27 cellular contexts compared by ENCODE assay signal in genomic region chr6:119035459-119035858, GRCh38. TPM values are rescaled to one million over a fixed set of nuclear protein-coding genes. Genes with fewer than 3 reads are reported as not detected.
DNase-seq lines count a peak whose midpoint lies in the region; ATAC-seq, FAIRE-seq and TF ChIP-seq lines count a peak whose summit lies in the region.
"Had no signal": no experiment of that assay in that cellular context is flagged by ENCODE, and none has a peak within 500 bp of the region (broad histone marks: within the 10 kb centered on the region; RNA-seq: fewer than 3 reads in every experiment).

No MANE protein-coding gene starts in this region.

- BruUV-seq in HepG2 (replicated peaks; lab: Mats Ljungman, UMichigan), result no TSS peak

- H3K4me1 Mint-ChIP-seq in activated T-cell treated with anti-CD3 and anti-CD28 coated beads, Interleukin-2, amount 50 U/mL, for 24 hours (ENCODE audit: low read depth), result no peaks in the 10 kb centered on the region
- H3K4me1 Mint-ChIP-seq: activated B cell treated with CpG ODN at 0.5 μM for 24 hours; activated naive CD8-positive, alpha-beta T cell treated with anti-CD3 and anti-CD28 coated beads for 36 hours; central memory CD8-positive, alpha-beta T cell had no signal

- H3K27me3 ChIP-seq in HepG2 (ENCODE audit: control insufficient read depth in 1 of 2, insufficient read depth in 2 of 2, low read length in 2 of 2), result no peaks in the 10 kb centered on the region
- no peaks in the 10 kb centered on the region for H3K27me3 ChIP-seq in subcutaneous abdominal adipose tissue (ENCODE audit: control insufficient read depth in 5 of 5, insufficient read depth in 4 of 5, low read length in 5 of 5)
- H3K27me3 ChIP-seq: heart right ventricle, left lung, ovary, right atrium auricular region had no signal

- TF ChIP-seq EP300 in HepG2 (IDR thresholded peaks at IDR 0.05; ENCODE audit: low read depth in 2 of 2, low read length in 2 of 2), result no peak
- TF ChIP-seq EP300 in HepG2 (CRISPR knock-in tag; IDR thresholded peaks at IDR 0.05; ENCODE audit: borderline replicate concordance), result no peak

- no peak for TF ChIP-seq RAD21 in HepG2 (CRISPR knock-in tag; IDR thresholded peaks at IDR 0.05)

- FAIRE-seq in HepG2 (lab: Jason Lieb, UNC), result no peak

- no peaks in the 10 kb centered on the region for H3K27me3 Mint-ChIP-seq in activated T-cell treated with anti-CD3 and anti-CD28 coated beads, Interleukin-2, amount 50 U/mL, for 24 hours
- H3K27me3 Mint-ChIP-seq: activated naive CD8-positive, alpha-beta T cell treated with anti-CD3 and anti-CD28 coated beads for 36 hours; central memory CD8-positive, alpha-beta T cell; natural killer cell treated with Interleukin-12 subunit alpha and Interleukin-12 subunit beta and Interleukin-15 and Interleukin-18, amount 100 ng/mL, for 72 hours had no signal

- DNase-seq in NCI-H146 (lab: John Stamatoyannopoulos, UW) (peak; percentile 52), caudate nucleus (lab: John Stamatoyannopoulos, UW) (no peak), HepG2 (ENCODE audit: low spot score) (no peak), GM13976 (ENCODE audit: low spot score) (no peak), globus pallidus (ENCODE audit: low spot score) (no peak)
- no peak for DNase-seq in activated T-cell treated with anti-CD3 and anti-CD28 coated beads, Interleukin-2, amount 50 U/mL, for 24 hours
- DNase-seq: activated B cell treated with CpG ODN at 0.5 μM for 24 hours; activated CD4-positive, alpha-beta T cell treated with anti-CD3 and anti-CD28 coated beads, Interleukin-2, amount 50 U/mL, for 4 hours; activated CD8-positive, alpha-beta memory T cell treated with anti-CD3 and anti-CD28 coated beads, Interleukin-2, amount 50 U/mL, for 4 hours; activated naive CD8-positive, alpha-beta T cell treated with anti-CD3 and anti-CD28 coated beads for 36 hours; GOT3; heart right ventricle; left lung; NCI-H1048; NCI-H1930; NCI-H2227 treated with DMSO at 0.1 percent for 48 hours; OCI-M1; stimulated activated CD4-positive, alpha-beta T cell treated with anti-CD3 and anti-CD28 coated beads, Interleukin-12 subunit alpha, Interleukin-12 subunit beta, amount 100 ng/mL, for 4 hours; stimulated activated CD4-positive, alpha-beta T cell treated with anti-CD3 and anti-CD28 coated beads, Interleukin-4, amount 100 ng/mL, for 24 hours; stimulated activated naive CD4-positive, alpha-beta T cell; T-helper 9 cell had no signal

- no peaks in the 10 kb centered on the region for H3K36me3 Mint-ChIP-seq in activated T-cell treated with anti-CD3 and anti-CD28 coated beads, Interleukin-2, amount 50 U/mL, for 24 hours (ENCODE audit: low read depth)
- H3K36me3 Mint-ChIP-seq: activated naive CD8-positive, alpha-beta T cell treated with anti-CD3 and anti-CD28 coated beads for 36 hours; natural killer cell treated with Interleukin-12 subunit alpha and Interleukin-12 subunit beta and Interleukin-15 and Interleukin-18, amount 100 ng/mL, for 72 hours had no signal

- H3K9me3 Mint-ChIP-seq in activated T-cell treated with anti-CD3 and anti-CD28 coated beads, Interleukin-2, amount 50 U/mL, for 24 hours, result no peaks in the 10 kb centered on the region
- H3K9me3 Mint-ChIP-seq: activated B cell treated with CpG ODN at 0.5 μM for 24 hours; activated naive CD8-positive, alpha-beta T cell treated with anti-CD3 and anti-CD28 coated beads for 36 hours; activated T-helper 2 cell treated with anti-CD3 and anti-CD28 coated beads, Interferon-gamma antibody, Interleukin-2, Interleukin-4, amounts not matched to agents 10 μg/mL and 5 μg/mL and 100 μg/mL, durations not matched to agents 14 hours and 24 hours and 36 hours; central memory CD8-positive, alpha-beta T cell; natural killer cell treated with Interleukin-12 subunit alpha and Interleukin-12 subunit beta and Interleukin-15 and Interleukin-18, amount 100 ng/mL, for 72 hours had no signal

- WGBS in HepG2 (ENCODE audit: low lambda C conversion rate), result 81% methylated on average over 6 of the region's 6 CpGs

- intact Hi-C loops in HepG2 (cut with micrococcal nuclease; ENCODE audit: unreplicated experiment), result no loop called here

- H2AFZ ChIP-seq in HepG2 (ENCODE audit: low read length), result no peak overlapping the region

- H3K9ac ChIP-seq in HepG2 (ENCODE audit: insufficient read depth, low read depth, low read length) (no peak overlapping the region), subcutaneous abdominal adipose tissue (ENCODE audit: low read length in 5 of 5) (peak overlapping the region in 2 of 5 donors; percentile 6 to 15)

- peaks cover 12% of the 10 kb centered on the region for H3K4me1 ChIP-seq in HepG2 (ENCODE audit: insufficient read depth, low read length)
- peaks cover 3 to 23% (median 20%) of the 10 kb centered on the region in 5 donors for H3K4me1 ChIP-seq in subcutaneous abdominal adipose tissue (ENCODE audit: control insufficient read depth in 5 of 5, insufficient read depth in 5 of 5, low read length in 5 of 5)
- H3K4me1 ChIP-seq: left lung had no signal

- H3K9me3 ChIP-seq in HepG2 (ENCODE audit: low read length) (no peaks in the 10 kb centered on the region), subcutaneous abdominal adipose tissue (ENCODE audit: control insufficient read depth in 5 of 5, low read length in 5 of 5) (no peaks in the 10 kb centered on the region)
- H3K9me3 ChIP-seq: heart right ventricle, left lung, ovary, right atrium auricular region had no signal

- ATAC-seq in HepG2, result peak; percentile 60
- ATAC-seq: natural killer cell treated with Interleukin-12 subunit alpha and Interleukin-12 subunit beta and Interleukin-15 and Interleukin-18, amount 100 ng/mL, for 72 hours had no signal

- in situ Hi-C loops in HepG2 (cut with HindIII; ENCODE audit: extremely low pct_ligation_motif_present, low pct_unique_long_range_greater_than_20kb) (no loop called here), GM13976 (cut with MboI; ENCODE audit: low sequenced_read_pairs, unreplicated experiment) (no loop called here)

- H3K4me3 ChIP-seq in HepG2 (replicated peaks in 1 of 3; ENCODE audit: insufficient read depth in 1 of 3, low read depth in 2 of 3, low read length in 3 of 3) (no peak overlapping the region), subcutaneous abdominal adipose tissue (ENCODE audit: low read depth in 1 of 5, low read length in 5 of 5) (peak overlapping the region in 1 of 5 donors; percentile 42)
- H3K4me3 ChIP-seq: left lung, ovary, right atrium auricular region had no signal

- H3K27ac ChIP-seq in caudate nucleus (ENCODE audit: low read depth, low read length) (peak overlapping the region; percentile 37), HepG2 (ENCODE audit: extremely low read length, insufficient read depth, low read length) (no peak overlapping the region), subcutaneous abdominal adipose tissue (ENCODE audit: low read depth, low read length) (peak overlapping the region; percentile 80)
- H3K27ac ChIP-seq: left lung, ovary, right atrium auricular region had no signal

- no peak overlapping the region for H3K27ac Mint-ChIP-seq in activated T-cell treated with anti-CD3 and anti-CD28 coated beads, Interleukin-2, amount 50 U/mL, for 24 hours
- H3K27ac Mint-ChIP-seq: activated B cell treated with CpG ODN at 0.5 μM for 24 hours; activated naive CD8-positive, alpha-beta T cell treated with anti-CD3 and anti-CD28 coated beads for 36 hours; activated T-helper 2 cell treated with anti-CD3 and anti-CD28 coated beads, Interferon-gamma antibody, Interleukin-2, Interleukin-4, amounts not matched to agents 10 μg/mL and 5 μg/mL and 100 μg/mL, durations not matched to agents 14 hours and 24 hours and 36 hours; natural killer cell treated with Interleukin-12 subunit alpha and Interleukin-12 subunit beta and Interleukin-15 and Interleukin-18, amount 100 ng/mL, for 72 hours had no signal

- H3K4me2 ChIP-seq in HepG2 (ENCODE audit: low read depth, low read length), result peak overlapping the region; percentile 29; the same call in 1 of the 2 replicates

- 0 out of 2 replicates have a peak, but pooled peaks have one; percentile 19 for TF ChIP-seq CTCF in HepG2 (CRISPR knock-in tag; IDR thresholded peaks at IDR 0.05)
- TF ChIP-seq CTCF in GM13976 (IDR thresholded peaks at IDR 0.05; ENCODE audit: borderline replicate concordance, control extremely low read depth, extremely low read depth, insufficient read depth, missing control alignments), result no peak

- H4K20me1 ChIP-seq in HepG2 (ENCODE audit: insufficient read depth, low read length), result no peaks in the 10 kb centered on the region

- H3K4me3 Mint-ChIP-seq in activated T-cell treated with anti-CD3 and anti-CD28 coated beads, Interleukin-2, amount 50 U/mL, for 24 hours, result no peak overlapping the region
- H3K4me3 Mint-ChIP-seq: activated B cell treated with CpG ODN at 0.5 μM for 24 hours; activated naive CD8-positive, alpha-beta T cell treated with anti-CD3 and anti-CD28 coated beads for 36 hours; central memory CD8-positive, alpha-beta T cell; natural killer cell treated with Interleukin-12 subunit alpha and Interleukin-12 subunit beta and Interleukin-15 and Interleukin-18, amount 100 ng/mL, for 72 hours had no signal

- POLR2A ChIA-PET in HepG2 (lab: Yijun Ruan, JAX), result no interaction called here

- H3K36me3 ChIP-seq in HepG2 (replicated peaks in 1 of 2; ENCODE audit: control insufficient read depth in 1 of 2, insufficient read depth in 2 of 2, low read length in 2 of 2) (no peaks in the 10 kb centered on the region), subcutaneous abdominal adipose tissue (ENCODE audit: control insufficient read depth in 5 of 5, insufficient read depth in 5 of 5, low read length in 5 of 5) (no peaks in the 10 kb centered on the region)
- H3K36me3 ChIP-seq: heart right ventricle, left lung, ovary, right atrium auricular region had no signal

- TF ChIP-seq POLR2A in HepG2 (IDR thresholded peaks at IDR 0.05; ENCODE audit: insufficient read depth in 1 of 2, low read depth in 2 of 2, low read length in 2 of 2), result no peak

- no peaks in the 10 kb centered on the region for H3K79me2 ChIP-seq in HepG2 (ENCODE audit: insufficient read depth, low read length)

- CTCF ChIA-PET in HepG2 (lab: Yijun Ruan, JAX; ENCODE audit: low intra/inter-chr PET ratio, low total read pairs), result no interaction called here

RNA-seq across cellular contexts. Expression of gene FAM184A, which starts 43.0 kb away (rescaled TPM):
- 16.0 and 18.0 TPM in 2 replicates for total RNA-seq in HepG2 (2016; rRNA removed; fragmentation: Illumina TruSeq; extraction: Trizol)
- total RNA-seq in HepG2 (2016; cell fraction: cytosol; rRNA removed; fragmentation: Illumina TruSeq; extraction: Trizol; ENCODE audit: low read depth), result 4.4 and 5.4 TPM in 2 replicates
- 16.1 and 16.7 TPM in 2 replicates for total RNA-seq in HepG2 (2016; cell fraction: insoluble cytoplasmic fraction; rRNA removed; fragmentation: Illumina TruSeq; extraction: Trizol)
- total RNA-seq in HepG2 (2016; cell fraction: membrane; rRNA removed; fragmentation: Illumina TruSeq; extraction: Trizol), result 7.8 and 11.8 TPM in 2 replicates
- total RNA-seq in HepG2 (2016; cell fraction: nucleus; rRNA removed; fragmentation: Illumina TruSeq; extraction: Trizol), result 29.6 and 31.1 TPM in 2 replicates
- polyA plus RNA-seq in HepG2 (2011; rRNA removed), result 6.5 and 7.0 TPM in 2 replicates
- 2.1 and 3.1 TPM in 2 replicates for polyA plus RNA-seq in HepG2 (2011; cell fraction: cytosol; rRNA removed)
- polyA plus RNA-seq in HepG2 (2011; cell fraction: nucleus; rRNA removed), result 4.9 and 7.2 TPM in 2 replicates
- polyA plus RNA-seq in HepG2 (2012), result 6.3 and 6.4 TPM in 2 replicates
- polyA plus RNA-seq in HepG2 (2016; cell fraction: cytosol; fragmentation: Illumina TruSeq; extraction: Trizol; ENCODE audit: low read depth), result 2.1 and 2.3 TPM in 2 replicates
- polyA plus RNA-seq in HepG2 (2016; cell fraction: insoluble cytoplasmic fraction; fragmentation: Illumina TruSeq; extraction: Trizol; ENCODE audit: low read depth), result 14.2 and 15.0 TPM in 2 replicates
- 4.0 and 5.0 TPM in 2 replicates for polyA plus RNA-seq in HepG2 (2016; cell fraction: membrane; fragmentation: Illumina TruSeq; extraction: Trizol; ENCODE audit: low read depth)
- polyA plus RNA-seq in HepG2 (2016; cell fraction: nucleus; fragmentation: Illumina TruSeq; extraction: Trizol; ENCODE audit: insufficient read depth, low read depth), result 23.3 and 27.1 TPM in 2 replicates
- polyA minus RNA-seq in HepG2 (2011; rRNA and poly(A)+ RNA removed; ENCODE audit: low replicate concordance), result 1.5 TPM in 1 of 2 replicates, not detected in the other
- 2.9 and 3.9 TPM in 2 replicates for polyA minus RNA-seq in HepG2 (2011; cell fraction: cytosol; rRNA and poly(A)+ RNA removed)
- 17.5 and 24.4 TPM in 2 replicates for polyA minus RNA-seq in HepG2 (2011; cell fraction: nucleus; rRNA and poly(A)+ RNA removed)
